8 cellular contexts compared by ENCODE assay signal in genomic region chr4:80336582-80336981, GRCh38. TPM values are rescaled to one million over a fixed set of nuclear protein-coding genes. Genes with fewer than 3 reads are reported as not detected.
A peak's percentile ranks its signal among the peaks of the same experiment; 100 is the strongest.
DNase-seq lines count a peak whose midpoint lies in the region; ATAC-seq and TF ChIP-seq lines count a peak whose summit lies in the region.

No MANE protein-coding gene starts in this region.

- H3K79me2 ChIP-seq in GM23338 (replicated peaks; ENCODE audit: insufficient read depth) = no peaks in the 10 kb centered on the region

- 10 to 19% methylated on average over 10 of the region's 10 CpGs for WGBS in tibial nerve, 2 donors

- H3K27me3 ChIP-seq in GM23338 (ENCODE audit: insufficient read depth) (peaks cover 15% of the 10 kb centered on the region), SJCRH30 (no peaks in the 10 kb centered on the region), tibial nerve (peaks cover 0 to 6% of the 10 kb centered on the region in 2 donors)

- H3K27ac Mint-ChIP-seq in GM23338 (no peak overlapping the region), osteocyte (ENCODE audit: unreplicated experiment) (no peak overlapping the region)

- peak overlapping the region; percentile 87 for H3K4me2 ChIP-seq in GM23338

- H3K4me1 ChIP-seq in GM23338 (ENCODE audit: insufficient read depth) = peaks cover 5% of the 10 kb centered on the region
- H3K4me1 ChIP-seq in SJCRH30 = no peaks in the 10 kb centered on the region
- H3K4me1 ChIP-seq in tibial nerve = peaks cover 0 to 17% (median 3%) of the 10 kb centered on the region in 4 donors

- no peak for TF ChIP-seq POLR2A in tibial nerve (IDR thresholded peaks at IDR 0.05)

- no peaks in the 10 kb centered on the region for H3K9me3 ChIP-seq in SJCRH30 (replicated peaks)
- H3K9me3 ChIP-seq in tibial nerve = no peaks in the 10 kb centered on the region

- H4K20me1 ChIP-seq in GM23338 (replicated peaks; ENCODE audit: insufficient read depth) = 0 out of 2 replicates have a peak, but pooled peaks cover 2% of the 10 kb centered on the region

- no peaks in the 10 kb centered on the region for H3K36me3 Mint-ChIP-seq in GM23338 (ENCODE audit: low read depth)
- H3K36me3 Mint-ChIP-seq in osteocyte (ENCODE audit: unreplicated experiment) = no peaks in the 10 kb centered on the region

- no peaks in the 10 kb centered on the region for H3K36me3 ChIP-seq in GM23338 (ENCODE audit: insufficient read depth)
- H3K36me3 ChIP-seq in SJCRH30 = no peaks in the 10 kb centered on the region
- H3K36me3 ChIP-seq in tibial nerve = no peaks in the 10 kb centered on the region

- peak; percentile 30 for DNase-seq in AG20443 (ENCODE audit: low spot score)
- DNase-seq in GM23338 (ENCODE audit: low spot score) = peak; percentile 75
- peak; percentile 35 to 61 for DNase-seq in SJCRH30
- DNase-seq in fibroblast of pulmonary artery (ENCODE audit: low read depth) = peak; percentile 53
- no peak for DNase-seq in osteocyte (ENCODE audit: extremely low spot score, unreplicated experiment)
- no peak for DNase-seq in GM19238 (ENCODE audit: insufficient read length, low spot score)
- no peak for DNase-seq in tibial nerve (ENCODE audit: low spot score in 2 of 2)
- DNase-seq in stimulated activated CD4-positive, alpha-beta T cell treated with anti-CD3 and anti-CD28 coated beads, Interleukin-4, amount 100 ng/mL, for 1 hour = no peak

- no peaks in the 10 kb centered on the region for H3F3A ChIP-seq in GM23338 (replicated peaks; ENCODE audit: low read depth)

- peaks cover 2% of the 10 kb centered on the region; the same call in 1 of the 3 replicates for H3K4me1 Mint-ChIP-seq in GM23338
- H3K4me1 Mint-ChIP-seq in osteocyte (ENCODE audit: unreplicated experiment) = peaks cover 11% of the 10 kb centered on the region

- no peak for TF ChIP-seq EP300 in tibial nerve (IDR thresholded peaks at IDR 0.05)

- H3K27me3 Mint-ChIP-seq in GM23338 (ENCODE audit: insufficient read depth, low read depth, poor library complexity) (peaks cover 12% of the 10 kb centered on the region), osteocyte (ENCODE audit: unreplicated experiment) (peaks cover 10% of the 10 kb centered on the region)

- H3K9me2 ChIP-seq in GM23338 (ENCODE audit: insufficient read depth) = no peaks in the 10 kb centered on the region

- peak; percentile 89 for ATAC-seq in GM23338

- no peak overlapping the region for H2AFZ ChIP-seq in GM23338

- H3K4me3 Mint-ChIP-seq in GM23338 = peak overlapping the region; percentile 86
- H3K4me3 Mint-ChIP-seq in osteocyte (ENCODE audit: unreplicated experiment) = peak overlapping the region; percentile 87

- peak; percentile 54 to 76 for TF ChIP-seq CTCF in GM23338 (conservative IDR thresholded peaks at IDR 0.05; ENCODE audit: low read depth in 2 of 2)
- peak; percentile 51 for TF ChIP-seq CTCF in fibroblast of pulmonary artery (IDR thresholded peaks at IDR 0.05; ENCODE audit: low read length, missing control alignments)
- TF ChIP-seq CTCF in osteocyte (IDR thresholded peaks at IDR 0.05) = peak; percentile 50
- no peak for TF ChIP-seq CTCF in tibial nerve (IDR thresholded peaks at IDR 0.05)

- H3K4me3 ChIP-seq in GM23338 = peak overlapping the region; percentile 78
- H3K4me3 ChIP-seq in SJCRH30 = no peak overlapping the region
- peak overlapping the region; percentile 73 for H3K4me3 ChIP-seq in fibroblast of pulmonary artery (replicated peaks; ENCODE audit: low read depth, low read length)
- peak overlapping the region in 1 of 4 donors; percentile 59 for H3K4me3 ChIP-seq in tibial nerve

- H3K9me3 Mint-ChIP-seq in GM23338 (no peaks in the 10 kb centered on the region), osteocyte (ENCODE audit: unreplicated experiment) (no peaks in the 10 kb centered on the region)

- H3K27ac ChIP-seq in GM23338 (ENCODE audit: low read depth) (no peak overlapping the region), SJCRH30 (no peak overlapping the region), tibial nerve (no peak overlapping the region)

TF ChIP-seq in GM23338, 12 proteins besides CTCF, POLR2A, EP300 and RAD21:
- no peak for TF ChIP-seq ZNF114 (CRISPR knock-in tag; IDR thresholded peaks at IDR 0.05)
- no peak for TF ChIP-seq STAT1 (IDR thresholded peaks at IDR 0.05; ENCODE audit: unreplicated experiment)
- TF ChIP-seq EZH2phosphoT487 (IDR thresholded peaks at IDR 0.05; ENCODE audit: unreplicated experiment) = no peak
- TF ChIP-seq, protein P1, sequence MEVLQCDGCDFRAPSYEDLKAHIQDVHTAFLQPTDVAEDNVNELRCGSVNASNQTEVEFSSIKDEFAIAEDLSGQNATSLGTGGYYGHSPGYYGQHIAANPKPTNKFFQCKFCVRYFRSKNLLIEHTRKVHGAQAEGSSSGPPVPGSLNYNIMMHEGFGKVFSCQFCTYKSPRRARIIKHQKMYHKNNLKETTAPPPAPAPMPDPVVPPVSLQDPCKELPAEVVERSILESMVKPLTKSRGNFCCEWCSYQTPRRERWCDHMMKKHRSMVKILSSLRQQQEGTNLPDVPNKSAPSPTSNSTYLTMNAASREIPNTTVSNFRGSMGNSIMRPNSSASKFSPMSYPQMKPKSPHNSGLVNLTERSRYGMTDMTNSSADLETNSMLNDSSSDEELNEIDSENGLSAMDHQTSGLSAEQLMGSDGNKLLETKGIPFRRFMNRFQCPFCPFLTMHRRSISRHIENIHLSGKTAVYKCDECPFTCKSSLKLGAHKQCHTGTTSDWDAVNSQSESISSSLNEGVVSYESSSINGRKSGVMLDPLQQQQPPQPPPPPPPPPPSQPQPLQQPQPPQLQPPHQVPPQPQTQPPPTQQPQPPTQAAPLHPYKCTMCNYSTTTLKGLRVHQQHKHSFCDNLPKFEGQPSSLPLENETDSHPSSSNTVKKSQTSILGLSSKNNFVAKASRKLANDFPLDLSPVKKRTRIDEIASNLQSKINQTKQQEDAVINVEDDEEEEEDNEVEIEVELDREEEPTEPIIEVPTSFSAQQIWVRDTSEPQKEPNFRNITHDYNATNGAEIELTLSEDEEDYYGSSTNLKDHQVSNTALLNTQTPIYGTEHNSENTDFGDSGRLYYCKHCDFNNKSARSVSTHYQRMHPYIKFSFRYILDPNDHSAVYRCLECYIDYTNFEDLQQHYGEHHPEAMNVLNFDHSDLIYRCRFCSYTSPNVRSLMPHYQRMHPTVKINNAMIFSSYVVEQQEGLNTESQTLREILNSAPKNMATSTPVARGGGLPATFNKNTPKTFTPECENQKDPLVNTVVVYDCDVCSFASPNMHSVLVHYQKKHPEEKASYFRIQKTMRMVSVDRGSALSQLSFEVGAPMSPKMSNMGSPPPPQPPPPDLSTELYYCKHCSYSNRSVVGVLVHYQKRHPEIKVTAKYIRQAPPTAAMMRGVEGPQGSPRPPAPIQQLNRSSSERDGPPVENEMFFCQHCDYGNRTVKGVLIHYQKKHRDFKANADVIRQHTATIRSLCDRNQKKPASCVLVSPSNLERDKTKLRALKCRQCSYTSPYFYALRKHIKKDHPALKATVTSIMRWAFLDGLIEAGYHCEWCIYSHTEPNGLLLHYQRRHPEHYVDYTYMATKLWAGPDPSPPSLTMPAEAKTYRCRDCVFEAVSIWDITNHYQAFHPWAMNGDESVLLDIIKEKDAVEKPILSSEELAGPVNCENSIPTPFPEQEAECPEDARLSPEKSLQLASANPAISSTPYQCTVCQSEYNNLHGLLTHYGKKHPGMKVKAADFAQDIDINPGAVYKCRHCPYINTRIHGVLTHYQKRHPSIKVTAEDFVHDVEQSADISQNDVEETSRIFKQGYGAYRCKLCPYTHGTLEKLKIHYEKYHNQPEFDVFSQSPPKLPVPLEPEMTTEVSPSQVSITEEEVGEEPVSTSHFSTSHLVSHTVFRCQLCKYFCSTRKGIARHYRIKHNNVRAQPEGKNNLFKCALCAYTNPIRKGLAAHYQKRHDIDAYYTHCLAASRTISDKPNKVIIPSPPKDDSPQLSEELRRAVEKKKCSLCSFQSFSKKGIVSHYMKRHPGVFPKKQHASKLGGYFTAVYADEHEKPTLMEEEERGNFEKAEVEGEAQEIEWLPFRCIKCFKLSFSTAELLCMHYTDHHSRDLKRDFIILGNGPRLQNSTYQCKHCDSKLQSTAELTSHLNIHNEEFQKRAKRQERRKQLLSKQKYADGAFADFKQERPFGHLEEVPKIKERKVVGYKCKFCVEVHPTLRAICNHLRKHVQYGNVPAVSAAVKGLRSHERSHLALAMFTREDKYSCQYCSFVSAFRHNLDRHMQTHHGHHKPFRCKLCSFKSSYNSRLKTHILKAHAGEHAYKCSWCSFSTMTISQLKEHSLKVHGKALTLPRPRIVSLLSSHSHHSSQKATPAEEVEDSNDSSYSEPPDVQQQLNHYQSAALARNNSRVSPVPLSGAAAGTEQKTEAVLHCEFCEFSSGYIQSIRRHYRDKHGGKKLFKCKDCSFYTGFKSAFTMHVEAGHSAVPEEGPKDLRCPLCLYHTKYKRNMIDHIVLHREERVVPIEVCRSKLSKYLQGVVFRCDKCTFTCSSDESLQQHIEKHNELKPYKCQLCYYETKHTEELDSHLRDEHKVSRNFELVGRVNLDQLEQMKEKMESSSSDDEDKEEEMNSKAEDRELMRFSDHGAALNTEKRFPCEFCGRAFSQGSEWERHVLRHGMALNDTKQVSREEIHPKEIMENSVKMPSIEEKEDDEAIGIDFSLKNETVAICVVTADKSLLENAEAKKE (CRISPR knock-in tag; IDR thresholded peaks at IDR 0.05) = no peak
- TF ChIP-seq, protein P2, sequence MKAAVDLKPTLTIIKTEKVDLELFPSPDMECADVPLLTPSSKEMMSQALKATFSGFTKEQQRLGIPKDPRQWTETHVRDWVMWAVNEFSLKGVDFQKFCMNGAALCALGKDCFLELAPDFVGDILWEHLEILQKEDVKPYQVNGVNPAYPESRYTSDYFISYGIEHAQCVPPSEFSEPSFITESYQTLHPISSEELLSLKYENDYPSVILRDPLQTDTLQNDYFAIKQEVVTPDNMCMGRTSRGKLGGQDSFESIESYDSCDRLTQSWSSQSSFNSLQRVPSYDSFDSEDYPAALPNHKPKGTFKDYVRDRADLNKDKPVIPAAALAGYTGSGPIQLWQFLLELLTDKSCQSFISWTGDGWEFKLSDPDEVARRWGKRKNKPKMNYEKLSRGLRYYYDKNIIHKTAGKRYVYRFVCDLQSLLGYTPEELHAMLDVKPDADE (IDR thresholded peaks at IDR 0.05) = no peak
- no peak for TF ChIP-seq EZH2 (IDR thresholded peaks at IDR 0.05; ENCODE audit: low read depth, unreplicated experiment)
- no peak for TF ChIP-seq POLR2AphosphoS5 (IDR thresholded peaks at IDR 0.05; ENCODE audit: low read depth)

RNA-seq across cellular contexts. Expression of gene CFAP299, which starts 1.1 kb away (rescaled TPM):
- total RNA-seq in GM23338 (2014; rRNA removed; shearing (Covaris generic)) = not detected in 2 replicates
- polyA plus RNA-seq in GM23338 (2016; fragmentation: Nextera tagmentation; extraction: Ambion mirVana) = not detected in 2 replicates
- not detected in 2 replicates for total RNA-seq in SJCRH30 (2014; rRNA removed; shearing (Covaris generic))
- not detected in 2 replicates for total RNA-seq in osteocyte
- total RNA-seq in tibial nerve = under 1 TPM in 3 of 4 donors, not detected in 1; under 0.01 to 0.87 (median 0.39) TPM

Comparison
In these comparisons a context has a peak if more than half of its experiments do, and no peak if none do; other contexts are left out.
1. DNase-seq: peak in AG20443 (single experiment), GM23338 (single experiment), SJCRH30 (2 of 2) and fibroblast of pulmonary artery (single experiment); none in osteocyte (single experiment), GM19238 (single experiment), tibial nerve (0 of 2) and stimulated activated CD4-positive, alpha-beta T cell treated with anti-CD3 and anti-CD28 coated beads, Interleukin-4, amount 100 ng/mL, for 1 hour (single experiment).
2. CTCF ChIP-seq: peak in GM23338 (2 of 2), fibroblast of pulmonary artery (single experiment) and osteocyte (single experiment); none in tibial nerve (0 of 5).